In the genomic region with DNA sequence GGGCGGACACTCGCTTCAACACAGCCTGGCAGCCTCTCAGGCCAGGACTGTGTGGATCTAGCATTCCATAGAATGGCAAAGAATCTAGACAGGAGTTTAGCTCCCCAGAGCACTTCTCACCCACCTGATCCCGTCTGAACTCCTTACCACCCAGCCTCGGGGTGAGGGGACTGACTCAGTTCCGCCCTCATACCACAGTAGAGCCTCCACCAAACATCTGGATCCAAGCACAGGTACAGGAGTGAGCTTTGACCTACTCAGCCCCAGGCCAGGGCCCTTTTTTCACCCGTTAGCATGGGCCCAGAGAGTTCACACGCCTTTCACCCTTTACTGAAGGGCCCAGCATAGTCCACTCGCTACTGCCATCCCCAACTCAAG, we compare ENCODE assay signal across 1 cellular context.
TF ChIP-seq lines count a peak whose summit lies in the region.

No MANE protein-coding gene starts in this region.

TF ChIP-seq in HepG2, 621 proteins besides CTCF, POLR2A, EP300 and RAD21 (continued from another document and continues in another):
- no peak for TF ChIP-seq PATZ1 (CRISPR knock-in tag; IDR thresholded peaks at IDR 0.05)
- no peak for TF ChIP-seq ERF (CRISPR knock-in tag; IDR thresholded peaks at IDR 0.05)
- no peak for TF ChIP-seq ZNF761 (CRISPR knock-in tag; conservative IDR thresholded peaks at IDR 0.05)
- no peak for TF ChIP-seq NBN (conservative IDR thresholded peaks at IDR 0.05)
- no peak for TF ChIP-seq NR2F6 (IDR thresholded peaks at IDR 0.05)
- no peak for TF ChIP-seq NR2F6 (CRISPR knock-in tag; IDR thresholded peaks at IDR 0.05)
- TF ChIP-seq RBM39 (IDR thresholded peaks at IDR 0.05; ENCODE audit: low read depth, low read length, poor library complexity, severe bottlenecking): no peak
- no peak for TF ChIP-seq ZFAT (CRISPR knock-in tag; conservative IDR thresholded peaks at IDR 0.05)
- peak; percentile 92 for TF ChIP-seq ZNF441 (CRISPR knock-in tag; IDR thresholded peaks at IDR 0.05; ENCODE audit: borderline replicate concordance)
- 0 out of 2 replicates have a peak, but pooled peaks have one; percentile 52 for TF ChIP-seq MAF1 (CRISPR knock-in tag; IDR thresholded peaks at IDR 0.05; ENCODE audit: borderline replicate concordance)
- TF ChIP-seq ZNF224 (CRISPR knock-in tag; IDR thresholded peaks at IDR 0.05): no peak
- TF ChIP-seq ZSCAN20 (CRISPR knock-in tag; IDR thresholded peaks at IDR 0.05; ENCODE audit: borderline replicate concordance): no peak
- TF ChIP-seq ZNF747 (CRISPR knock-in tag; IDR thresholded peaks at IDR 0.05; ENCODE audit: borderline replicate concordance): no peak
- no peak for TF ChIP-seq ZNF619 (CRISPR knock-in tag; IDR thresholded peaks at IDR 0.05)
- TF ChIP-seq SP1 (IDR thresholded peaks at IDR 0.05): no peak
- TF ChIP-seq SP1 (CRISPR knock-in tag; IDR thresholded peaks at IDR 0.05): no peak
- TF ChIP-seq, protein P1, sequence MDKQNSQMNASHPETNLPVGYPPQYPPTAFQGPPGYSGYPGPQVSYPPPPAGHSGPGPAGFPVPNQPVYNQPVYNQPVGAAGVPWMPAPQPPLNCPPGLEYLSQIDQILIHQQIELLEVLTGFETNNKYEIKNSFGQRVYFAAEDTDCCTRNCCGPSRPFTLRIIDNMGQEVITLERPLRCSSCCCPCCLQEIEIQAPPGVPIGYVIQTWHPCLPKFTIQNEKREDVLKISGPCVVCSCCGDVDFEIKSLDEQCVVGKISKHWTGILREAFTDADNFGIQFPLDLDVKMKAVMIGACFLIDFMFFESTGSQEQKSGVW (CRISPR knock-in tag; IDR thresholded peaks at IDR 0.05; ENCODE audit: borderline replicate concordance): peak; percentile 81
- 0 out of 2 replicates have a peak, but pooled peaks have one; percentile 24 for TF ChIP-seq ZNF143 (CRISPR knock-in tag; IDR thresholded peaks at IDR 0.05)
- TF ChIP-seq MLX (CRISPR knock-in tag; IDR thresholded peaks at IDR 0.05): no peak
- TF ChIP-seq, protein P2, sequence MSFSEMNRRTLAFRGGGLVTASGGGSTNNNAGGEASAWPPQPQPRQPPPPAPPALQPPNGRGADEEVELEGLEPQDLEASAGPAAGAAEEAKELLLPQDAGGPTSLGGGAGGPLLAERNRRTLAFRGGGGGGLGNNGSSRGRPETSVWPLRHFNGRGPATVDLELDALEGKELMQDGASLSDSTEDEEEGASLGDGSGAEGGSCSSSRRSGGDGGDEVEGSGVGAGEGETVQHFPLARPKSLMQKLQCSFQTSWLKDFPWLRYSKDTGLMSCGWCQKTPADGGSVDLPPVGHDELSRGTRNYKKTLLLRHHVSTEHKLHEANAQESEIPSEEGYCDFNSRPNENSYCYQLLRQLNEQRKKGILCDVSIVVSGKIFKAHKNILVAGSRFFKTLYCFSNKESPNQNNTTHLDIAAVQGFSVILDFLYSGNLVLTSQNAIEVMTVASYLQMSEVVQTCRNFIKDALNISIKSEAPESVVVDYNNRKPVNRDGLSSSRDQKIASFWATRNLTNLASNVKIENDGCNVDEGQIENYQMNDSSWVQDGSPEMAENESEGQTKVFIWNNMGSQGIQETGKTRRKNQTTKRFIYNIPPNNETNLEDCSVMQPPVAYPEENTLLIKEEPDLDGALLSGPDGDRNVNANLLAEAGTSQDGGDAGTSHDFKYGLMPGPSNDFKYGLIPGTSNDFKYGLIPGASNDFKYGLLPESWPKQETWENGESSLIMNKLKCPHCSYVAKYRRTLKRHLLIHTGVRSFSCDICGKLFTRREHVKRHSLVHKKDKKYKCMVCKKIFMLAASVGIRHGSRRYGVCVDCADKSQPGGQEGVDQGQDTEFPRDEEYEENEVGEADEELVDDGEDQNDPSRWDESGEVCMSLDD (CRISPR knock-in tag; IDR thresholded peaks at IDR 0.05; ENCODE audit: borderline replicate concordance): no peak
- 0 out of 2 replicates have a peak, but pooled peaks have one; percentile 51 for TF ChIP-seq ELK4 (CRISPR knock-in tag; IDR thresholded peaks at IDR 0.05; ENCODE audit: borderline replicate concordance)
- TF ChIP-seq CBFB (CRISPR knock-in tag; IDR thresholded peaks at IDR 0.05): no peak
- peak; percentile 2; the same call in 1 of the 2 replicates for TF ChIP-seq TFAP4 (IDR thresholded peaks at IDR 0.05; ENCODE audit: borderline replicate concordance, low read depth)
- TF ChIP-seq MEIS2 (CRISPR knock-in tag; IDR thresholded peaks at IDR 0.05): 0 out of 2 replicates have a peak, but pooled peaks have one; percentile 36
- TF ChIP-seq ZNF737 (CRISPR knock-in tag; IDR thresholded peaks at IDR 0.05; ENCODE audit: borderline replicate concordance): peak; percentile 70; the same call in 1 of the 2 replicates
- TF ChIP-seq ZNF350 (CRISPR knock-in tag; IDR thresholded peaks at IDR 0.05; ENCODE audit: borderline replicate concordance, low read depth): no peak
- no peak for TF ChIP-seq ZFYVE20 (CRISPR knock-in tag; IDR thresholded peaks at IDR 0.05; ENCODE audit: borderline replicate concordance, low read depth)
- TF ChIP-seq NFATC3 (CRISPR knock-in tag; IDR thresholded peaks at IDR 0.05): no peak
- no peak for TF ChIP-seq SALL1 (CRISPR knock-in tag; IDR thresholded peaks at IDR 0.05)
- TF ChIP-seq, protein P3, sequence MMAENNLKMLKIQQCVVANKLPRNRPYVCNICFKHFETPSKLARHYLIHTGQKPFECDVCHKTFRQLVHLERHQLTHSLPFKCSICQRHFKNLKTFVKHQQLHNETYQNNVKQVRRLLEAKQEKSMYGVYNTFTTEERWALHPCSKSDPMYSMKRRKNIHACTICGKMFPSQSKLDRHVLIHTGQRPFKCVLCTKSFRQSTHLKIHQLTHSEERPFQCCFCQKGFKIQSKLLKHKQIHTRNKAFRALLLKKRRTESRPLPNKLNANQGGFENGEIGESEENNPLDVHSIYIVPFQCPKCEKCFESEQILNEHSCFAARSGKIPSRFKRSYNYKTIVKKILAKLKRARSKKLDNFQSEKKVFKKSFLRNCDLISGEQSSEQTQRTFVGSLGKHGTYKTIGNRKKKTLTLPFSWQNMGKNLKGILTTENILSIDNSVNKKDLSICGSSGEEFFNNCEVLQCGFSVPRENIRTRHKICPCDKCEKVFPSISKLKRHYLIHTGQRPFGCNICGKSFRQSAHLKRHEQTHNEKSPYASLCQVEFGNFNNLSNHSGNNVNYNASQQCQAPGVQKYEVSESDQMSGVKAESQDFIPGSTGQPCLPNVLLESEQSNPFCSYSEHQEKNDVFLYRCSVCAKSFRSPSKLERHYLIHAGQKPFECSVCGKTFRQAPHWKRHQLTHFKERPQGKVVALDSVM (CRISPR knock-in tag; IDR thresholded peaks at IDR 0.05): 0 out of 2 replicates have a peak, but pooled peaks have one; percentile 21
- TF ChIP-seq PBX3 (CRISPR knock-in tag; IDR thresholded peaks at IDR 0.05; ENCODE audit: borderline replicate concordance): no peak
- no peak for TF ChIP-seq HDAC1 (CRISPR knock-in tag; IDR thresholded peaks at IDR 0.05)
- no peak for TF ChIP-seq ZFP82 (CRISPR knock-in tag; IDR thresholded peaks at IDR 0.05; ENCODE audit: borderline replicate concordance)
- TF ChIP-seq, protein P4, sequence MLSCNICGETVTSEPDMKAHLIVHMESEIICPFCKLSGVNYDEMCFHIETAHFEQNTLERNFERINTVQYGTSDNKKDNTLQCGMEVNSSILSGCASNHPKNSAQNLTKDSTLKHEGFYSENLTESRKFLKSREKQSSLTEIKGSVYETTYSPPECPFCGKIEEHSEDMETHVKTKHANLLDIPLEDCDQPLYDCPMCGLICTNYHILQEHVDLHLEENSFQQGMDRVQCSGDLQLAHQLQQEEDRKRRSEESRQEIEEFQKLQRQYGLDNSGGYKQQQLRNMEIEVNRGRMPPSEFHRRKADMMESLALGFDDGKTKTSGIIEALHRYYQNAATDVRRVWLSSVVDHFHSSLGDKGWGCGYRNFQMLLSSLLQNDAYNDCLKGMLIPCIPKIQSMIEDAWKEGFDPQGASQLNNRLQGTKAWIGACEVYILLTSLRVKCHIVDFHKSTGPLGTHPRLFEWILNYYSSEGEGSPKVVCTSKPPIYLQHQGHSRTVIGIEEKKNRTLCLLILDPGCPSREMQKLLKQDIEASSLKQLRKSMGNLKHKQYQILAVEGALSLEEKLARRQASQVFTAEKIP (CRISPR knock-in tag; IDR thresholded peaks at IDR 0.05; ENCODE audit: borderline replicate concordance): no peak
- 0 out of 2 replicates have a peak, but pooled peaks have one; percentile 59 for TF ChIP-seq ZNF17 (CRISPR knock-in tag; IDR thresholded peaks at IDR 0.05)
- no peak for TF ChIP-seq TMF1 (CRISPR knock-in tag; IDR thresholded peaks at IDR 0.05; ENCODE audit: low read depth)
- TF ChIP-seq GATAD2A (CRISPR knock-in tag; IDR thresholded peaks at IDR 0.05): no peak
- TF ChIP-seq ZNF431 (CRISPR knock-in tag; IDR thresholded peaks at IDR 0.05; ENCODE audit: borderline replicate concordance, low read depth): no peak
- TF ChIP-seq ZEB1 (IDR thresholded peaks at IDR 0.05; ENCODE audit: insufficient replicate concordance, low read depth): no peak
- TF ChIP-seq CC2D1A (CRISPR knock-in tag; IDR thresholded peaks at IDR 0.05): no peak
- no peak for TF ChIP-seq ZZZ3 (CRISPR knock-in tag; IDR thresholded peaks at IDR 0.05; ENCODE audit: borderline replicate concordance)
- no peak for TF ChIP-seq ASH2L (IDR thresholded peaks at IDR 0.05; ENCODE audit: insufficient read length, low read depth, low read length)
- TF ChIP-seq SCMH1 (CRISPR knock-in tag; IDR thresholded peaks at IDR 0.05; ENCODE audit: borderline replicate concordance): no peak
- TF ChIP-seq CREM (IDR thresholded peaks at IDR 0.05): no peak; the same call in 1 of the 2 replicates
- TF ChIP-seq CREM (CRISPR knock-in tag; IDR thresholded peaks at IDR 0.05): no peak
- 0 out of 2 replicates have a peak, but pooled peaks have one; percentile 12 for TF ChIP-seq ZNF44 (CRISPR knock-in tag; IDR thresholded peaks at IDR 0.05)
- TF ChIP-seq YY1 (IDR thresholded peaks at IDR 0.05; ENCODE audit: insufficient read depth, insufficient replicate concordance, low read depth, low read length): no peak
- TF ChIP-seq NKX3-1 (CRISPR knock-in tag; IDR thresholded peaks at IDR 0.05): 0 out of 2 replicates have a peak, but pooled peaks have one; percentile 48
- TF ChIP-seq, protein P5, sequence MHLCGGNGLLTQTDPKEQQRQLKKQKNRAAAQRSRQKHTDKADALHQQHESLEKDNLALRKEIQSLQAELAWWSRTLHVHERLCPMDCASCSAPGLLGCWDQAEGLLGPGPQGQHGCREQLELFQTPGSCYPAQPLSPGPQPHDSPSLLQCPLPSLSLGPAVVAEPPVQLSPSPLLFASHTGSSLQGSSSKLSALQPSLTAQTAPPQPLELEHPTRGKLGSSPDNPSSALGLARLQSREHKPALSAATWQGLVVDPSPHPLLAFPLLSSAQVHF (CRISPR knock-in tag; IDR thresholded peaks at IDR 0.05): no peak
- no peak for TF ChIP-seq HOXA3 (CRISPR knock-in tag; IDR thresholded peaks at IDR 0.05)
- TF ChIP-seq ZNF510 (CRISPR knock-in tag; IDR thresholded peaks at IDR 0.05; ENCODE audit: low read depth): no peak
- TF ChIP-seq HNF4A (CRISPR knock-in tag; IDR thresholded peaks at IDR 0.05): 0 out of 2 replicates have a peak, but pooled peaks have one; percentile 21
